23 cellular contexts compared by ENCODE assay signal in genomic region chr6:87763901-87764300, GRCh38.
"Had no signal": no experiment of that assay in that cellular context is flagged by ENCODE, and none has a peak within 500 bp of the region (broad histone marks: within the 10 kb centered on the region; RNA-seq: fewer than 3 reads in every experiment).

No MANE protein-coding gene starts in this region.

- ATAC-seq: activated T-cell treated with anti-CD3 and anti-CD28 coated beads, Interleukin-2, amount 50 U/mL, for 4 hours; T-cell had no signal

- H3K27ac ChIP-seq: brain microvascular endothelial cell, Peyer's patch, VCaP had no signal

- H3K27ac Mint-ChIP-seq: activated CD4-positive, alpha-beta memory T cell treated with anti-CD3 and anti-CD28 coated beads for 36 hours; activated CD4-positive, alpha-beta T cell treated with anti-CD3 and anti-CD28 coated beads, Interleukin-2, amount 10 ng/mL, durations not matched to agents 7 days and 5 days; activated naive CD8-positive, alpha-beta T cell treated with anti-CD3 and anti-CD28 coated beads for 36 hours; T-cell had no signal

- H3K27me3 Mint-ChIP-seq: activated CD4-positive, alpha-beta memory T cell treated with anti-CD3 and anti-CD28 coated beads for 36 hours; activated CD4-positive, alpha-beta T cell treated with anti-CD3 and anti-CD28 coated beads, Interleukin-2, amount 10 ng/mL, durations not matched to agents 7 days and 5 days; activated naive CD8-positive, alpha-beta T cell treated with anti-CD3 and anti-CD28 coated beads for 36 hours; IgD-negative memory B cell; T-cell had no signal

- H3K4me3 Mint-ChIP-seq: activated CD4-positive, alpha-beta memory T cell treated with anti-CD3 and anti-CD28 coated beads for 36 hours; activated CD4-positive, alpha-beta T cell treated with anti-CD3 and anti-CD28 coated beads, Interleukin-2, amount 10 ng/mL, durations not matched to agents 7 days and 5 days; activated naive CD8-positive, alpha-beta T cell treated with anti-CD3 and anti-CD28 coated beads for 36 hours; activated T-cell treated with anti-CD3 and anti-CD28 coated beads, Interleukin-2, amount 50 U/mL, for 4 hours; IgD-negative memory B cell; T-cell had no signal

- H3K36me3 ChIP-seq: brain microvascular endothelial cell, Peyer's patch had no signal

- H3K36me3 Mint-ChIP-seq: activated CD4-positive, alpha-beta memory T cell treated with anti-CD3 and anti-CD28 coated beads for 36 hours; activated naive CD8-positive, alpha-beta T cell treated with anti-CD3 and anti-CD28 coated beads for 36 hours; IgD-negative memory B cell; T-cell had no signal

- H3K9me3 Mint-ChIP-seq: activated CD4-positive, alpha-beta memory T cell treated with anti-CD3 and anti-CD28 coated beads for 36 hours; activated naive CD8-positive, alpha-beta T cell treated with anti-CD3 and anti-CD28 coated beads for 36 hours; activated T-cell treated with anti-CD3 and anti-CD28 coated beads, Interleukin-2, amount 50 U/mL, for 4 hours; IgD-negative memory B cell; T-cell had no signal

- DNase-seq: activated CD4-positive, alpha-beta memory T cell treated with anti-CD3 and anti-CD28 coated beads for 36 hours; activated CD4-positive, alpha-beta T cell treated with anti-CD3 and anti-CD28 coated beads, Interleukin-2, amount 10 ng/mL, durations not matched to agents 7 days and 5 days; activated CD4-positive, CD25-positive, alpha-beta regulatory T cell; activated CD8-positive, alpha-beta memory T cell treated with anti-CD3 and anti-CD28 coated beads for 24 hours; activated effector memory CD4-positive, alpha-beta T cell treated with anti-CD3 and anti-CD28 coated beads, Interleukin-2, amount 50 U/mL, for 16 hours; activated naive CD4-positive, alpha-beta T cell treated with Interleukin-2 at 50 U/mL for 16 hours; activated naive CD8-positive, alpha-beta T cell treated with anti-CD3 and anti-CD28 coated beads for 36 hours; activated T-cell treated with anti-CD3 and anti-CD28 coated beads, Interleukin-2, amount 50 U/mL, for 4 hours; brain microvascular endothelial cell; KG1; NCI-H1092 treated with DMSO at 0.1 percent for 48 hours; NCI-H1436 treated with DMSO at 0.1 percent for 48 hours; NCI-H187; NCI-H2081; NCI-H446; NCI-H524; Peyer's patch; SHP77 treated with DMSO at 0.1 percent for 48 hours; T-cell; T-helper 2 cell; T1000 had no signal

- H3K9me3 ChIP-seq: Peyer's patch had no signal

- H3K4me1 Mint-ChIP-seq: activated CD4-positive, alpha-beta T cell treated with anti-CD3 and anti-CD28 coated beads, Interleukin-2, amount 10 ng/mL, durations not matched to agents 7 days and 5 days; activated naive CD8-positive, alpha-beta T cell treated with anti-CD3 and anti-CD28 coated beads for 36 hours; IgD-negative memory B cell; T-cell had no signal

- H3K4me3 ChIP-seq: Peyer's patch had no signal

- H3K4me1 ChIP-seq: Peyer's patch had no signal

- H3K27me3 ChIP-seq: brain microvascular endothelial cell, Peyer's patch had no signal
